In genomic region chrX:137742846-137743245, GRCh38 we compare ENCODE assay signal across 20 cellular contexts.
DNase-seq lines count a peak whose midpoint lies in the region; ATAC-seq, FAIRE-seq and TF ChIP-seq lines count a peak whose summit lies in the region.
"Had no signal": no experiment of that assay in that cellular context is flagged by ENCODE, and none has a peak within 500 bp of the region (broad histone marks: within the 10 kb centered on the region; RNA-seq: fewer than 3 reads in every experiment).

No MANE protein-coding gene starts in this region.

- no peak overlapping the region for H3T11ph ChIP-seq in H9 (ENCODE audit: low read length)

- H3K14ac ChIP-seq in H9 (ENCODE audit: insufficient read depth, low read length), result no peak overlapping the region

- H3K4me1 ChIP-seq in H9 (ENCODE audit: insufficient read depth, low read length) (peaks cover 7% of the 10 kb centered on the region; the same call in 1 of the 2 replicates), pancreas (no peaks in the 10 kb centered on the region)
- H3K4me1 ChIP-seq: BLaER1 treated with 17β-estradiol and CSF1 and Interleukin-3, amounts not matched to agents 10 nM and 100 nM had no signal

- DNase-seq in ELF-1 (ENCODE audit: low read depth, low spot score) (peak; percentile 46), H9 (no peak), WTC11 (ENCODE audit: low spot score) (no peak), iPS-NIHi7 (ENCODE audit: extremely low spot score) (peak; percentile 44), SHP77 treated with DMSO at 0.1 percent for 48 hours (lab: John Stamatoyannopoulos, UW) (no peak), pancreas (no peak), DMS79 (lab: John Stamatoyannopoulos, UW) (no peak)
- DNase-seq in activated CD8-positive, alpha-beta memory T cell treated with anti-CD3 and anti-CD28 coated beads, Interleukin-2, amount 10 ng/mL, durations not matched to agents 7 days and 5 days, result no peak
- DNase-seq: CD8-positive, alpha-beta T cell; DMS 273 treated with DMSO at 0.1 percent for 48 hours; DMS53; GF-D8; GOT3; HCEC 1CT; Karpas-422; KBM-7 had no signal

- H4K20me1 ChIP-seq in H9 (ENCODE audit: control insufficient read depth, insufficient read depth, insufficient read length), result no peaks in the 10 kb centered on the region

- H2BK12ac ChIP-seq in H9 (ENCODE audit: insufficient read length, low read depth, low read length), result no peak overlapping the region

- H2BK5ac ChIP-seq in H9 (ENCODE audit: insufficient read length, low read length), result no peak overlapping the region

- no peak overlapping the region for H4K8ac ChIP-seq in H9 (replicated peaks; ENCODE audit: insufficient read length, low read depth, low read length)

- no peaks in the 10 kb centered on the region for H3K79me2 ChIP-seq in H9 (ENCODE audit: insufficient read depth, low read length)

- H3K4me3 Mint-ChIP-seq in H9 (no peak overlapping the region), WTC11 (peak overlapping the region; percentile 27; the same call in 1 of the 2 replicates)
- H3K4me3 Mint-ChIP-seq in activated CD8-positive, alpha-beta memory T cell treated with anti-CD3 and anti-CD28 coated beads, Interleukin-2, amount 10 ng/mL, durations not matched to agents 7 days and 5 days, result no peak overlapping the region
- H3K4me3 Mint-ChIP-seq: B cell; CD8-positive, alpha-beta T cell had no signal

- no peak overlapping the region for H2AK5ac ChIP-seq in H9 (ENCODE audit: insufficient read length, low read length)

- ATAC-seq in WTC11, result peak; percentile 47; the same call in 1 of the 2 replicates
- ATAC-seq in pancreas, result no peak
- no peak for ATAC-seq in activated CD8-positive, alpha-beta memory T cell treated with anti-CD3 and anti-CD28 coated beads, Interleukin-2, amount 10 ng/mL, durations not matched to agents 7 days and 5 days
- ATAC-seq: CD8-positive, alpha-beta T cell; HepG2 had no signal

- no peak overlapping the region for H4K91ac ChIP-seq in H9 (ENCODE audit: insufficient read length, low read depth, low read length)

- no peak overlapping the region for H3K4me3 ChIP-seq in pancreas
- H3K4me3 ChIP-seq: BLaER1 treated with 17β-estradiol and CSF1 and Interleukin-3, amounts not matched to agents 10 nM and 100 nM had no signal

- no peak overlapping the region for H3K4ac ChIP-seq in H9 (ENCODE audit: low read depth, low read length)

- H3K23ac ChIP-seq in H9 (ENCODE audit: insufficient read length, low read depth, low read length), result no peak overlapping the region

- no peak overlapping the region for H2BK15ac ChIP-seq in H9 (ENCODE audit: low read depth, low read length)

- H3K27ac ChIP-seq in H9 (ENCODE audit: insufficient read length, low read depth, low read length), result no peak overlapping the region
- H3K27ac ChIP-seq in pancreas, result no peak overlapping the region
- H3K27ac ChIP-seq: BLaER1 treated with 17β-estradiol and CSF1 and Interleukin-3, amounts not matched to agents 10 nM and 100 nM had no signal

- H3K36me3 Mint-ChIP-seq in H9 (ENCODE audit: insufficient read depth in 1 of 3, low read depth in 3 of 3), result peaks cover 1 to 5% (median 4%) of the 10 kb centered on the region in 3 experiments; a peak in 3 of 7 replicates
- H3K36me3 Mint-ChIP-seq in WTC11, result no peaks in the 10 kb centered on the region
- H3K36me3 Mint-ChIP-seq in activated CD8-positive, alpha-beta memory T cell treated with anti-CD3 and anti-CD28 coated beads, Interleukin-2, amount 10 ng/mL, durations not matched to agents 7 days and 5 days, result no peaks in the 10 kb centered on the region
- H3K36me3 Mint-ChIP-seq: CD8-positive, alpha-beta T cell; IgD-negative memory B cell had no signal

- H3K27ac Mint-ChIP-seq in H9 (peak overlapping the region in 2 of 3 experiments; percentile 56 to 95; a peak in 3 of 7 replicates), WTC11 (peak overlapping the region; percentile 70)
- H3K27ac Mint-ChIP-seq in activated CD8-positive, alpha-beta memory T cell treated with anti-CD3 and anti-CD28 coated beads, Interleukin-2, amount 10 ng/mL, durations not matched to agents 7 days and 5 days, result no peak overlapping the region
- H3K27ac Mint-ChIP-seq: B cell; CD8-positive, alpha-beta T cell; IgD-negative memory B cell had no signal

- H3K56ac ChIP-seq in H9 (ENCODE audit: insufficient read length, low read depth, low read length), result no peak overlapping the region

- H2BK20ac ChIP-seq in H9 (ENCODE audit: low read depth, low read length, poor library complexity, severe bottlenecking), result no peak overlapping the region

- H3K4me1 Mint-ChIP-seq in H9 (peaks cover 51 to 60% of the 10 kb centered on the region in 2 experiments), WTC11 (peaks cover 68% of the 10 kb centered on the region)
- H3K4me1 Mint-ChIP-seq in activated CD8-positive, alpha-beta memory T cell treated with anti-CD3 and anti-CD28 coated beads, Interleukin-2, amount 10 ng/mL, durations not matched to agents 7 days and 5 days, result no peaks in the 10 kb centered on the region
- H3K4me1 Mint-ChIP-seq: B cell, IgD-negative memory B cell had no signal

- TF ChIP-seq CTCF in H9 (conservative IDR thresholded peaks at IDR 0.05), result no peak
- no peak for TF ChIP-seq CTCF in WTC11 (IDR thresholded peaks at IDR 0.05)
- no peak for TF ChIP-seq CTCF in pancreas (IDR thresholded peaks at IDR 0.05)

- H3K79me1 ChIP-seq in H9 (ENCODE audit: insufficient read depth, low read depth, low read length, poor library complexity, severe bottlenecking), result no peaks in the 10 kb centered on the region

- H3K27me3 Mint-ChIP-seq in H9 (ENCODE audit: low read depth) (no peaks in the 10 kb centered on the region), WTC11 (ENCODE audit: low read depth) (no peaks in the 10 kb centered on the region; the same call in 1 of the 2 replicates)
- H3K27me3 Mint-ChIP-seq in activated CD8-positive, alpha-beta memory T cell treated with anti-CD3 and anti-CD28 coated beads, Interleukin-2, amount 10 ng/mL, durations not matched to agents 7 days and 5 days, result no peaks in the 10 kb centered on the region
- H3K27me3 Mint-ChIP-seq: B cell had no signal

- H3K4me2 ChIP-seq in H9 (ENCODE audit: insufficient read depth, insufficient read length, low read length), result no peak overlapping the region
- H3K4me2 ChIP-seq: BLaER1 treated with 17β-estradiol and CSF1 and Interleukin-3, amounts not matched to agents 10 nM and 100 nM had no signal

- no CpG with 5 or more reads among the region's 3 CpGs for WGBS in H9 (ENCODE audit: extremely low coverage, insufficient read length, low lambda C conversion rate)
- WGBS in pancreas, 2 donors, result 60 to 65% methylated on average over 3 of the region's 3 CpGs

- intact Hi-C loops in pancreas (cut with DNase I), result no loop called here

- H4K5ac ChIP-seq in H9 (ENCODE audit: insufficient read length, low read depth, low read length), result no peak overlapping the region

- no peak for FAIRE-seq in pancreas (lab: Jason Lieb, UNC)
- FAIRE-seq: HepG2 had no signal

- CTCF ChIA-PET in WTC11 (lab: Charles Lee), result no interaction called here
- CTCF ChIA-PET in activated CD8-positive, alpha-beta memory T cell treated with anti-CD3 and anti-CD28 coated beads, Interleukin-2, amount 10 ng/mL, durations not matched to agents 7 days and 5 days (lab: Charles Lee), result no interaction called here

- H3K36me3 ChIP-seq in pancreas, result no peaks in the 10 kb centered on the region
- H3K36me3 ChIP-seq: BLaER1 treated with 17β-estradiol and CSF1 and Interleukin-3, amounts not matched to agents 10 nM and 100 nM had no signal

- no peak overlapping the region for H2BK120ac ChIP-seq in H9 (ENCODE audit: low read depth, low read length, poor library complexity, severe bottlenecking)

- no peak overlapping the region for H3K18ac ChIP-seq in H9 (ENCODE audit: insufficient read length, low read depth, low read length)

- H3K9me3 ChIP-seq in H9 (ENCODE audit: control insufficient read depth, low read depth, low read length) (no peaks in the 10 kb centered on the region), pancreas (no peaks in the 10 kb centered on the region)
- H3K9me3 ChIP-seq: BLaER1 treated with 17β-estradiol and CSF1 and Interleukin-3, amounts not matched to agents 10 nM and 100 nM had no signal

- no peak overlapping the region for H3K9ac ChIP-seq in H9 (ENCODE audit: extremely low read depth, insufficient read length, low read length)
- H3K9ac ChIP-seq: BLaER1 treated with 17β-estradiol and CSF1 and Interleukin-3, amounts not matched to agents 10 nM and 100 nM had no signal

- no peaks in the 10 kb centered on the region for H3K23me2 ChIP-seq in H9 (ENCODE audit: insufficient read length, low read depth, low read length, poor library complexity, severe bottlenecking)

- H3K9me3 Mint-ChIP-seq in H9, result peaks cover 0 to 54% of the 10 kb centered on the region in 2 experiments; a peak in 2 of 5 replicates
- H3K9me3 Mint-ChIP-seq in WTC11, result no peaks in the 10 kb centered on the region
- H3K9me3 Mint-ChIP-seq in activated CD8-positive, alpha-beta memory T cell treated with anti-CD3 and anti-CD28 coated beads, Interleukin-2, amount 10 ng/mL, durations not matched to agents 7 days and 5 days (ENCODE audit: low read depth), result peaks cover 3% of the 10 kb centered on the region
- H3K9me3 Mint-ChIP-seq: CD8-positive, alpha-beta T cell had no signal

- H2AFZ ChIP-seq in H9 (ENCODE audit: low read length), result no peak overlapping the region

- no peaks in the 10 kb centered on the region for H3K27me3 ChIP-seq in H9 (ENCODE audit: insufficient read depth, low read length)
- peaks cover 0 to 18% (median 0%) of the 10 kb centered on the region in 4 donors for H3K27me3 ChIP-seq in pancreas

- POLR2A ChIA-PET in WTC11 (lab: Charles Lee), result no interaction called here

TF ChIP-seq in WTC11, 78 proteins besides CTCF, POLR2A, EP300 and RAD21 (continues in another document):
- no peak for TF ChIP-seq SOX15 (CRISPR knock-in tag; IDR thresholded peaks at IDR 0.05)
- TF ChIP-seq NR1H2 (CRISPR knock-in tag; IDR thresholded peaks at IDR 0.05), result no peak
- no peak for TF ChIP-seq ZNF396 (CRISPR knock-in tag; IDR thresholded peaks at IDR 0.05; ENCODE audit: borderline replicate concordance)
- TF ChIP-seq ATF6 (CRISPR knock-in tag; IDR thresholded peaks at IDR 0.05), result no peak
- TF ChIP-seq ZNF317 (CRISPR knock-in tag; IDR thresholded peaks at IDR 0.05; ENCODE audit: borderline replicate concordance, low read depth), result no peak
- TF ChIP-seq FOXJ3 (CRISPR knock-in tag; IDR thresholded peaks at IDR 0.05; ENCODE audit: borderline replicate concordance), result no peak

Comparison
In these comparisons a context has a peak if more than half of its experiments do, and no peak if none do; other contexts are left out.
1. DNase-seq: peak in ELF-1 (single experiment) and iPS-NIHi7 (single experiment); none in H9 (single experiment), WTC11 (single experiment), SHP77 treated with DMSO at 0.1 percent for 48 hours (single experiment), pancreas (0 of 6), activated CD8-positive, alpha-beta memory T cell treated with anti-CD3 and anti-CD28 coated beads, Interleukin-2, amount 10 ng/mL, durations not matched to agents 7 days and 5 days (single experiment) and DMS79 (single experiment).